ENCODE assay signal across 12 cellular contexts in genomic region chr6:13484827-13485226, GRCh38. TPM values are rescaled to one million over a fixed set of nuclear protein-coding genes. Genes with fewer than 3 reads are reported as not detected.
A peak's percentile ranks its signal among the peaks of the same experiment; 100 is the strongest.
DNase-seq lines count a peak whose midpoint lies in the region; ATAC-seq, FAIRE-seq and TF ChIP-seq lines count a peak whose summit lies in the region.
"Had no signal": no experiment of that assay in that cellular context is flagged by ENCODE, and none has a peak within 500 bp of the region (broad histone marks: within the 10 kb centered on the region; RNA-seq: fewer than 3 reads in every experiment).

No MANE protein-coding gene starts in this region.

- H3K36me3 ChIP-seq in ascending aorta (peaks cover 0 to 2% of the 10 kb centered on the region in 2 donors), right lobe of liver (no peaks in the 10 kb centered on the region)
- H3K36me3 ChIP-seq: colonic mucosa had no signal

- H3K9me3 ChIP-seq in ascending aorta: no peaks in the 10 kb centered on the region
- no peaks in the 10 kb centered on the region for H3K9me3 ChIP-seq in right lobe of liver
- H3K9me3 ChIP-seq: colonic mucosa had no signal

- H3K27me3 Mint-ChIP-seq in activated naive CD4-positive, alpha-beta T cell treated with anti-CD3 and anti-CD28 coated beads for 36 hours (ENCODE audit: low read depth): peaks cover 2% of the 10 kb centered on the region
- H3K27me3 Mint-ChIP-seq in type B pancreatic cell: peaks cover 39% of the 10 kb centered on the region

- no peaks in the 10 kb centered on the region for H3K9me3 Mint-ChIP-seq in activated naive CD4-positive, alpha-beta T cell treated with anti-CD3 and anti-CD28 coated beads for 36 hours
- no peaks in the 10 kb centered on the region for H3K9me3 Mint-ChIP-seq in type B pancreatic cell
- H3K9me3 Mint-ChIP-seq: activated CD4-positive, alpha-beta T cell treated with anti-CD3 and anti-CD28 coated beads, Interleukin-2, amount 10 ng/mL, durations not matched to agents 7 days and 5 days had no signal

- DNase-seq in activated naive CD4-positive, alpha-beta T cell treated with anti-CD3 and anti-CD28 coated beads for 36 hours: no peak
- DNase-seq in activated naive CD4-positive, alpha-beta T cell (lab: John Stamatoyannopoulos, UW): no peak
- no peak for DNase-seq in ascending aorta (ENCODE audit: low spot score in 2 of 2)
- DNase-seq in right lobe of liver: no peak
- DNase-seq in type B pancreatic cell (ENCODE audit: extremely low spot score, unreplicated experiment): no peak
- DNase-seq in NCI-H2227 treated with DMSO at 0.1 percent for 48 hours (lab: John Stamatoyannopoulos, UW): no peak
- no peak for DNase-seq in H54 (ENCODE audit: insufficient read length, low spot score)
- no peak for DNase-seq in NCI-H345 (lab: John Stamatoyannopoulos, UW)
- DNase-seq: activated CD4-positive, alpha-beta T cell treated with anti-CD3 and anti-CD28 coated beads, Interleukin-2, amount 10 ng/mL, durations not matched to agents 7 days and 5 days; colonic mucosa; IMR-90; kidney glomerular epithelial cell had no signal

- H3K4me1 ChIP-seq in ascending aorta (peaks cover 4% of the 10 kb centered on the region in 2 donors), right lobe of liver (peaks cover 0 to 47% (median 10%) of the 10 kb centered on the region in 4 donors)
- H3K4me1 ChIP-seq: colonic mucosa had no signal

- 37% methylated on average over 3 of the region's 3 CpGs for WGBS in right lobe of liver (ENCODE audit: insufficient coverage, low coverage, low lambda C conversion rate, missing lambda C conversion rate)

- TF ChIP-seq POLR2A in right lobe of liver (IDR thresholded peaks at IDR 0.05): no peak
- TF ChIP-seq POLR2A in H54 (IDR thresholded peaks at IDR 0.05; ENCODE audit: low read depth, low read length): no peak

- H3K27ac ChIP-seq in ascending aorta: no peak overlapping the region
- H3K27ac ChIP-seq in right lobe of liver: peak overlapping the region; percentile 27 to 96 (median 75)
- H3K27ac ChIP-seq: colonic mucosa had no signal

- H3K4me1 Mint-ChIP-seq in activated naive CD4-positive, alpha-beta T cell treated with anti-CD3 and anti-CD28 coated beads for 36 hours (ENCODE audit: low read depth): peaks cover 25% of the 10 kb centered on the region
- H3K4me1 Mint-ChIP-seq in type B pancreatic cell (ENCODE audit: unreplicated experiment): peaks cover 14% of the 10 kb centered on the region

- H3K27me3 ChIP-seq in ascending aorta: no peaks in the 10 kb centered on the region
- H3K27me3 ChIP-seq in right lobe of liver: no peaks in the 10 kb centered on the region
- H3K27me3 ChIP-seq: colonic mucosa had no signal

- H3K4me3 ChIP-seq in ascending aorta (peak overlapping the region; percentile 26 to 94), right lobe of liver (peak overlapping the region; percentile 68 to 89 (median 86))

- intact Hi-C loops in activated naive CD4-positive, alpha-beta T cell treated with anti-CD3 and anti-CD28 coated beads for 36 hours (cut with micrococcal nuclease): no loop called here
- intact Hi-C loops in ascending aorta (cut with DNase I): loop anchor here (5.0 kb wide), 2 partner anchors 58 to 87 kb away; partner anchors contain the start of gene SIRT5
- intact Hi-C loops in right lobe of liver (cut with DNase I): loop anchor here (10.0 kb wide), 2 partner anchors 70 to 90 kb away; partner anchors contain the start of gene SIRT5 (in 1 of the 2)

- TF ChIP-seq CTCF in ascending aorta (IDR thresholded peaks at IDR 0.05) (no peak), right lobe of liver (IDR thresholded peaks at IDR 0.05) (no peak), type B pancreatic cell (conservative IDR thresholded peaks at IDR 0.05) (no peak)

- no peak for ATAC-seq in right lobe of liver

- FAIRE-seq in H54 (lab: Jason Lieb, UNC): no peak

- CTCF ChIA-PET in activated naive CD4-positive, alpha-beta T cell treated with anti-CD3 and anti-CD28 coated beads for 36 hours (lab: Charles Lee): interaction anchor here (0.5 to 2.1 kb wide), 3 partner anchors 72 to 147 kb away, joined by 3 to 5 read pairs (median 3); no protein-coding TSS in a partner anchor

- no peaks in the 10 kb centered on the region for H3K36me3 Mint-ChIP-seq in activated naive CD4-positive, alpha-beta T cell treated with anti-CD3 and anti-CD28 coated beads for 36 hours (ENCODE audit: low read depth)
- H3K36me3 Mint-ChIP-seq in type B pancreatic cell: no peaks in the 10 kb centered on the region

- H3K4me3 Mint-ChIP-seq in activated naive CD4-positive, alpha-beta T cell treated with anti-CD3 and anti-CD28 coated beads for 36 hours: peak overlapping the region; percentile 10
- H3K4me3 Mint-ChIP-seq in type B pancreatic cell: peak overlapping the region; percentile 60

- H3K27ac Mint-ChIP-seq in activated naive CD4-positive, alpha-beta T cell treated with anti-CD3 and anti-CD28 coated beads for 36 hours: no peak overlapping the region
- H3K27ac Mint-ChIP-seq in type B pancreatic cell: no peak overlapping the region
- H3K27ac Mint-ChIP-seq: activated CD4-positive, alpha-beta T cell treated with anti-CD3 and anti-CD28 coated beads, Interleukin-2, amount 10 ng/mL, durations not matched to agents 7 days and 5 days had no signal

RNA-seq across cellular contexts. Expression of gene GFOD1, which starts 2.6 kb away (rescaled TPM):
- 1 to 10 TPM; 3.7 to 4.2 TPM for total RNA-seq in activated naive CD4-positive, alpha-beta T cell treated with anti-CD3 and anti-CD28 coated beads for 36 hours
- 28.7 TPM for total RNA-seq in ascending aorta
- 1 to 10 TPM; 5.4 to 8.5 (median 7.5) TPM for total RNA-seq in right lobe of liver
- 4.1 and 4.8 TPM in 2 replicates for total RNA-seq in type B pancreatic cell (ENCODE audit: low replicate concordance)

Comparison
In these comparisons a context has a peak if more than half of its experiments do, and no peak if none do; other contexts are left out.
1. H3K27ac ChIP-seq: peak in right lobe of liver (3 of 3); none in ascending aorta (0 of 2).